Comparison of ENCODE assay signal across 11 cellular contexts in the genomic region with DNA sequence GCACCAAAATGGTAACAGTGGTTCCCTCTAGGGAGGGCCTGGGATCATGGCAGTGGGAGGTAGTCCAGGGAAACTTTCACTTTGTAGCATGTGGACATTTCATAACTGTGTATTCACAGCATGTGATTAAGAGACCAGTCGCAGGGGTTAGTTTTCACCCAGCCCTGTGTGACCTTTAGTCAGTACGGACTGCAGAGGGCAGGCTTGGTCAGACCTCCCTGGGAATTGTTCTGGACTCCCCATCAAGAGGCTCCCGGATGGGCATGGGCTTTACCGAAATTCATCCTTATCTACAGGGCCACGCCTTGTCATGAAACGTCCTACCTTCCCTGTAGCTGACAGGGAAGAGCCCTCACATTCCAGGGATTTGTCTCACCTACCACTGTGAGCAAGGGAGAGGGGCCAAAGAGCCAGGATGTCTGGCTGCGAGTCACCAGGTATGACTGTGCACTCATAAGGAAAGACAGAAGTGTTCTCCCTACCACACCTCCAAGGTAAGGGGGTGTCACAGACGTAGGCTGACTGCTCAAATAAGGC. TPM values are rescaled to one million over a fixed set of nuclear protein-coding genes. Genes with fewer than 3 reads are reported as not detected.
DNase-seq lines count a peak whose midpoint lies in the region; ATAC-seq and TF ChIP-seq lines count a peak whose summit lies in the region.
"Had no signal": no experiment of that assay in that cellular context is flagged by ENCODE, and none has a peak within 500 bp of the region (broad histone marks: within the 10 kb centered on the region; RNA-seq: fewer than 3 reads in every experiment).

No MANE protein-coding gene starts in this region.

- H2BK120ac ChIP-seq in neuronal stem cell (ENCODE audit: low read depth, low read length) = no peak overlapping the region

- no peak overlapping the region for H2AK5ac ChIP-seq in neuronal stem cell (ENCODE audit: low read depth, low read length)

- ATAC-seq in foreskin keratinocyte = peak; percentile 87
- no peak for ATAC-seq in HG02981 (IDR thresholded peaks at IDR 0.05; ENCODE audit: unreplicated experiment)
- no peak for ATAC-seq in GM18868 (IDR thresholded peaks at IDR 0.05; ENCODE audit: unreplicated experiment)
- ATAC-seq: activated CD4-positive, alpha-beta T cell treated with anti-CD3 and anti-CD28 coated beads for 36 hours had no signal

- H3K23ac ChIP-seq in neuronal stem cell (ENCODE audit: low read depth, low read length, poor library complexity) = peak overlapping the region; percentile 25

- H2BK15ac ChIP-seq in neuronal stem cell (ENCODE audit: low read length) = no peak overlapping the region

- no peak overlapping the region for H3K4me2 ChIP-seq in neuronal stem cell (ENCODE audit: insufficient read depth, low read length, poor library complexity, severe bottlenecking)

- H3K36me3 ChIP-seq in BJ (ENCODE audit: control insufficient read depth, insufficient read depth, low read length) (peaks cover 39% of the 10 kb centered on the region), neuronal stem cell (replicated peaks in 1 of 2; ENCODE audit: control insufficient read depth in 2 of 2, insufficient read depth in 2 of 2, low read length in 2 of 2) (peaks cover 16 to 59% of the 10 kb centered on the region in 2 donors)

- H3K4ac ChIP-seq in neuronal stem cell (ENCODE audit: low read length) = no peak overlapping the region

- no CpG with 5 or more reads among the region's 8 CpGs for WGBS in neuronal stem cell (ENCODE audit: extremely low coverage in 2 of 2, insufficient read length in 2 of 2, insufficient replicate concordance in 1 of 2), 2 donors

- no peak overlapping the region for H3K18ac ChIP-seq in neuronal stem cell (ENCODE audit: low read length)

- H3K79me1 ChIP-seq in neuronal stem cell (ENCODE audit: low read depth, low read length) = no peaks in the 10 kb centered on the region

- POLR2A ChIA-PET in BJ (lab: Charles Lee) = no interaction called here
- POLR2A ChIA-PET in RWPE1 (lab: Yijun Ruan, JAX; ENCODE audit: low non-redundant PET) = no interaction called here

- no peak overlapping the region for H4K91ac ChIP-seq in neuronal stem cell (ENCODE audit: low read depth, low read length, poor library complexity)

- H2AFZ ChIP-seq in neuronal stem cell (ENCODE audit: low read length) = no peak overlapping the region

- H3K9me3 ChIP-seq in neuronal stem cell (replicated peaks in 1 of 2; ENCODE audit: control insufficient read depth in 2 of 2, insufficient read depth in 1 of 2, low read depth in 1 of 2, low read length in 2 of 2) = no peaks in the 10 kb centered on the region

- no peak overlapping the region for H3K14ac ChIP-seq in neuronal stem cell (ENCODE audit: low read length)

- H2BK5ac ChIP-seq in neuronal stem cell (ENCODE audit: low read length) = no peak overlapping the region

- H4K8ac ChIP-seq in neuronal stem cell (ENCODE audit: low read depth, low read length) = no peak overlapping the region

- H3K4me1 ChIP-seq in foreskin keratinocyte = no peaks in the 10 kb centered on the region
- no peaks in the 10 kb centered on the region for H3K4me1 ChIP-seq in neuronal stem cell (ENCODE audit: control insufficient read depth in 2 of 2, insufficient read depth in 1 of 2, low read depth in 1 of 2, low read length in 2 of 2)

- no peak overlapping the region for H3K9ac ChIP-seq in neuronal stem cell (ENCODE audit: low read depth, low read length, poor library complexity)

- H2BK12ac ChIP-seq in neuronal stem cell (ENCODE audit: low read length) = no peak overlapping the region

- no peaks in the 10 kb centered on the region for H3K27me3 ChIP-seq in BJ (ENCODE audit: control insufficient read depth, insufficient read depth, low read length)
- H3K27me3 ChIP-seq in foreskin keratinocyte = no peaks in the 10 kb centered on the region
- no peaks in the 10 kb centered on the region for H3K27me3 ChIP-seq in neuronal stem cell (ENCODE audit: control insufficient read depth in 3 of 3, insufficient read depth in 3 of 3, low read depth in 1 of 3, low read length in 3 of 3)

- CTCF ChIA-PET in BJ (lab: Yijun Ruan, JAX) (interaction anchor here (1.7 to 6.3 kb wide), 3 partner anchors 10 to 75 kb away, joined by 4 to 76 read pairs (median 36); no protein-coding TSS in a partner anchor), RWPE1 (lab: Yijun Ruan, JAX) (interaction anchor here (2.9 to 5.2 kb wide), 2 partner anchors 11 to 75 kb away, joined by 13 to 24 read pairs; no protein-coding TSS in a partner anchor)

- DNase-seq in BJ (ENCODE audit: low read depth) (no peak), RWPE1 (ENCODE audit: low spot score) (peak; percentile 79), foreskin keratinocyte (peak; percentile 57 to 75), neuronal stem cell (ENCODE audit: low spot score) (no peak), SK-N-DZ (ENCODE audit: low spot score) (no peak), NCI-H146 (lab: John Stamatoyannopoulos, UW) (no peak)
- DNase-seq: activated CD4-positive, alpha-beta T cell treated with anti-CD3 and anti-CD28 coated beads for 36 hours; activated naive CD4-positive, alpha-beta T cell treated with anti-CD3 and anti-CD28 coated beads for 36 hours; NCI-H187 treated with DMSO at 0.1 percent for 48 hours had no signal

- H3K4me3 ChIP-seq in BJ (ENCODE audit: low read depth, low read length) (no peak overlapping the region), neuronal stem cell (ENCODE audit: low read length in 2 of 2) (no peak overlapping the region)

- 0 out of 2 replicates have a peak, but pooled peaks have one; percentile 7 for TF ChIP-seq CTCF in BJ (IDR thresholded peaks at IDR 0.05; ENCODE audit: insufficient read depth, low read depth, low read length)
- TF ChIP-seq CTCF in RWPE1 (conservative IDR thresholded peaks at IDR 0.05; ENCODE audit: low read depth) = no peak
- no peak for TF ChIP-seq CTCF in foreskin keratinocyte (conservative IDR thresholded peaks at IDR 0.05)

- H3K27ac ChIP-seq in RWPE1 (peak overlapping the region; percentile 41), foreskin keratinocyte (no peak overlapping the region), neuronal stem cell (replicated peaks; ENCODE audit: low read length) (no peak overlapping the region)

RNA-seq across cellular contexts. Expression of gene GPX3, which starts 19.9 kb away (rescaled TPM):
- polyA plus RNA-seq in BJ (2011; rRNA removed) (2.8 and 3.8 TPM in 2 replicates), foreskin keratinocyte (12.7 and 26.6 TPM in 2 replicates)
- 0.72 and 1.3 TPM in 2 replicates for polyA minus RNA-seq in BJ (2011; rRNA and poly(A)+ RNA removed)
- total RNA-seq in foreskin keratinocyte = 6.9 and 13.2 TPM in 2 replicates
- 17.7 TPM for polyA plus RNA-seq in neuronal stem cell (2013, experiment 1 of 2)
- 16.6 TPM for polyA plus RNA-seq in neuronal stem cell (2013, experiment 2 of 2)
- 18.0 and 24.9 TPM in 2 replicates for polyA plus RNA-seq in SK-N-DZ (2014; cell fraction: cytosol; rRNA removed)
- polyA plus RNA-seq in SK-N-DZ (2014; cell fraction: nucleus; rRNA removed) = 6.9 and 9.1 TPM in 2 replicates
- total RNA-seq: activated CD4-positive, alpha-beta T cell treated with anti-CD3 and anti-CD28 coated beads for 36 hours; activated naive CD4-positive, alpha-beta T cell treated with anti-CD3 and anti-CD28 coated beads for 36 hours had no signal

RNA-seq across cellular contexts. Expression of gene TNIP1, which starts 40.6 kb away (rescaled TPM):
- 54.5 and 80.8 TPM in 2 replicates for polyA plus RNA-seq in BJ (2011; rRNA removed)
- 60.9 and 76.3 TPM in 2 replicates for polyA minus RNA-seq in BJ (2011; rRNA and poly(A)+ RNA removed)
- total RNA-seq in foreskin keratinocyte = 128 and 133 TPM in 2 replicates
- polyA plus RNA-seq in foreskin keratinocyte = 96.5 and 98.1 TPM in 2 replicates
- polyA plus RNA-seq in neuronal stem cell (2013, experiment 1 of 2) = 23.9 TPM
- polyA plus RNA-seq in neuronal stem cell (2013, experiment 2 of 2) = 23.0 TPM
- 28.2 and 39.3 TPM in 2 replicates for polyA plus RNA-seq in SK-N-DZ (2014; cell fraction: cytosol; rRNA removed)
- polyA plus RNA-seq in SK-N-DZ (2014; cell fraction: nucleus; rRNA removed) = 16.4 and 27.8 TPM in 2 replicates

Comparison
In these comparisons a context has a peak if more than half of its experiments do, and no peak if none do; other contexts are left out.
1. DNase-seq: peak in RWPE1 (single experiment) and foreskin keratinocyte (2 of 2); none in BJ (single experiment), neuronal stem cell (single experiment), SK-N-DZ (single experiment) and NCI-H146 (single experiment).